18 cellular contexts compared by ENCODE assay signal in genomic region chr1:34828611-34829010, GRCh38. TPM values are rescaled to one million over a fixed set of nuclear protein-coding genes. Genes with fewer than 3 reads are reported as not detected.
DNase-seq lines count a peak whose midpoint lies in the region; TF ChIP-seq lines count a peak whose summit lies in the region.
"Had no signal": no experiment of that assay in that cellular context is flagged by ENCODE, and none has a peak within 500 bp of the region (broad histone marks: within the 10 kb centered on the region; RNA-seq: fewer than 3 reads in every experiment).

No MANE protein-coding gene starts in this region.

- POLR2A ChIA-PET in HEK293T (lab: Yijun Ruan, JAX) (no interaction called here), GM10248 (lab: Yijun Ruan, JAX) (no interaction called here)

- DNase-seq in ascending aorta (ENCODE audit: low spot score in 2 of 2) = peak in 1 of 2 donors; percentile 45
- peak; percentile 53 for DNase-seq in esophagus muscularis mucosa (ENCODE audit: extremely low spot score)
- DNase-seq in thyroid gland = no peak
- DNase-seq in HEK293T (ENCODE audit: extremely low spot score) = no peak
- DNase-seq in GM10248 (ENCODE audit: extremely low spot score) = no peak
- DNase-seq in H4 (ENCODE audit: low spot score) = no peak
- DNase-seq: ACHN; C1 segment of cervical spinal cord; Calu3; CD4-positive, alpha-beta T cell; DMS 273 treated with DMSO at 0.1 percent for 48 hours; DMS79; GOT3; HFFc6 had no signal

- 71% methylated on average over 2 of the region's 2 CpGs for WGBS in esophagus muscularis mucosa
- WGBS in thyroid gland, 2 donors = 46 to 50% methylated on average over 2 of the region's 2 CpGs

- H3K4me1 ChIP-seq in BLaER1 = peaks cover 26% of the 10 kb centered on the region
- H3K4me1 ChIP-seq in ascending aorta = peaks cover 6 to 30% of the 10 kb centered on the region in 2 donors
- H3K4me1 ChIP-seq in esophagus muscularis mucosa = peaks cover 4 to 14% (median 8%) of the 10 kb centered on the region in 4 donors
- H3K4me1 ChIP-seq in thyroid gland = peaks cover 12 to 73% of the 10 kb centered on the region in 2 donors
- H3K4me1 ChIP-seq: HAP-1 had no signal

- CTCF ChIA-PET in HEK293T (lab: Yijun Ruan, JAX) = no interaction called here
- CTCF ChIA-PET in GM10248 (lab: Yijun Ruan, JAX) = no interaction called here

- no peak overlapping the region for H3K4me3 ChIP-seq in BLaER1
- no peak overlapping the region for H3K4me3 ChIP-seq in ascending aorta
- no peak overlapping the region for H3K4me3 ChIP-seq in esophagus muscularis mucosa
- no peak overlapping the region for H3K4me3 ChIP-seq in thyroid gland (replicated peaks in 1 of 3)
- H3K4me3 ChIP-seq: HAP-1 had no signal

- TF ChIP-seq CTCF in ascending aorta (IDR thresholded peaks at IDR 0.05) = no peak
- TF ChIP-seq CTCF in esophagus muscularis mucosa (IDR thresholded peaks at IDR 0.05) = no peak
- TF ChIP-seq CTCF in thyroid gland (IDR thresholded peaks at IDR 0.05) = no peak
- no peak for TF ChIP-seq CTCF in GM10248 (IDR thresholded peaks at IDR 0.05; ENCODE audit: control extremely low read depth, extremely low read depth, low read depth, missing control alignments)

- no peak overlapping the region for H3K9ac ChIP-seq in BLaER1

- no peaks in the 10 kb centered on the region for H3K36me3 ChIP-seq in BLaER1
- no peaks in the 10 kb centered on the region for H3K36me3 ChIP-seq in ascending aorta
- H3K36me3 ChIP-seq in esophagus muscularis mucosa = peaks cover 0 to 6% (median 2%) of the 10 kb centered on the region in 4 donors
- no peaks in the 10 kb centered on the region for H3K36me3 ChIP-seq in thyroid gland
- H3K36me3 ChIP-seq: HAP-1 had no signal

- no peak overlapping the region for H3K27ac ChIP-seq in BLaER1
- peak overlapping the region; percentile 55 to 59 for H3K27ac ChIP-seq in ascending aorta
- H3K27ac ChIP-seq in esophagus muscularis mucosa (replicated peaks in 1 of 4) = no peak overlapping the region
- H3K27ac ChIP-seq in thyroid gland = peak overlapping the region; percentile 7 to 92 (median 13)

- intact Hi-C loops in ascending aorta (cut with DNase I) (no loop called here), esophagus muscularis mucosa (cut with DNase I) (no loop called here), thyroid gland (cut with DNase I) (no loop called here)

- H3K9me3 ChIP-seq in BLaER1 (no peaks in the 10 kb centered on the region), ascending aorta (no peaks in the 10 kb centered on the region), esophagus muscularis mucosa (peaks cover 0 to 4% (median 0%) of the 10 kb centered on the region in 4 donors), thyroid gland (no peaks in the 10 kb centered on the region)
- H3K9me3 ChIP-seq: HAP-1 had no signal

- no peaks in the 10 kb centered on the region for H4K20me1 ChIP-seq in BLaER1

- H3K4me2 ChIP-seq in BLaER1 = 0 out of 2 replicates have a peak overlapping the region, but pooled peaks have one; percentile 18

- TF ChIP-seq POLR2A in esophagus muscularis mucosa (IDR thresholded peaks at IDR 0.05; ENCODE audit: low read depth) = no peak
- no peak for TF ChIP-seq POLR2A in thyroid gland (IDR thresholded peaks at IDR 0.05)

- H3K27me3 ChIP-seq in BLaER1 = no peaks in the 10 kb centered on the region
- H3K27me3 ChIP-seq in ascending aorta = no peaks in the 10 kb centered on the region
- H3K27me3 ChIP-seq in esophagus muscularis mucosa = no peaks in the 10 kb centered on the region
- H3K27me3 ChIP-seq in thyroid gland = no peaks in the 10 kb centered on the region

- no peak for TF ChIP-seq EP300 in esophagus muscularis mucosa (IDR thresholded peaks at IDR 0.05)

TF ChIP-seq in HEK293T, 16 proteins besides CTCF, POLR2A, EP300 and RAD21:
- TF ChIP-seq ARNT (IDR thresholded peaks at IDR 0.05) (no peak), SP1 (IDR thresholded peaks at IDR 0.05) (no peak), LEF1 (IDR thresholded peaks at IDR 0.05; ENCODE audit: borderline replicate concordance) (no peak), ZNF384 (IDR thresholded peaks at IDR 0.05) (no peak), ELF4 (IDR thresholded peaks at IDR 0.05) (no peak), L3MBTL2 (conservative IDR thresholded peaks at IDR 0.05) (no peak), CTBP1 (IDR thresholded peaks at IDR 0.05; ENCODE audit: borderline replicate concordance) (no peak), BHLHE40 (IDR thresholded peaks at IDR 0.05; ENCODE audit: borderline replicate concordance) (no peak), HDGF (IDR thresholded peaks at IDR 0.05; ENCODE audit: borderline replicate concordance) (no peak), PKNOX1 (IDR thresholded peaks at IDR 0.05) (no peak), NFRKB (IDR thresholded peaks at IDR 0.05) (no peak), SUZ12 (IDR thresholded peaks at IDR 0.05) (no peak), FOXK2 (IDR thresholded peaks at IDR 0.05) (no peak), FOXA1 (IDR thresholded peaks at IDR 0.05) (no peak), FOXM1 (IDR thresholded peaks at IDR 0.05; ENCODE audit: borderline replicate concordance) (no peak), TARDBP (IDR thresholded peaks at IDR 0.05) (no peak)

RNA-seq across cellular contexts. Expression of gene SMIM12, which starts 30.9 kb away (rescaled TPM):
- total RNA-seq in ascending aorta (23.2 TPM), esophagus muscularis mucosa (10 to 100 TPM; 29.5 to 45.4 (median 39.0) TPM), thyroid gland (10 to 100 TPM; 26.5 to 32.8 (median 29.8) TPM)
- 29.8 and 34.9 TPM in 2 replicates for total RNA-seq in H4 (2014; rRNA removed; shearing (Covaris generic))

RNA-seq across cellular contexts. Expression of gene GJA4, which starts 35.8 kb away (rescaled TPM):
- 190 TPM for total RNA-seq in ascending aorta
- total RNA-seq in esophagus muscularis mucosa = 10 to 100 TPM in 3 of 4 donors, 1 to 10 TPM in 1; 5.8 to 41.0 (median 28.0) TPM
- total RNA-seq in thyroid gland = 10 to 100 TPM; 11.0 to 22.7 (median 18.8) TPM
- total RNA-seq in H4 (2014; rRNA removed; shearing (Covaris generic)) = not detected in 2 replicates
- total RNA-seq: A172; Calu3; CD4-positive, alpha-beta T cell; G401; HFFc6 had no signal

RNA-seq across cellular contexts. Expression of gene GJB3, which starts 47.6 kb away (rescaled TPM):
- not detected for total RNA-seq in ascending aorta
- total RNA-seq in esophagus muscularis mucosa = not detected
- under 1 TPM in 2 of 4 donors, not detected in 2; 0.49 to 0.54 TPM for total RNA-seq in thyroid gland
- not detected in 2 replicates for total RNA-seq in H4 (2014; rRNA removed; shearing (Covaris generic))
- total RNA-seq: CD4-positive, alpha-beta T cell; G401 had no signal

Comparison
In these comparisons a context has a peak if more than half of its experiments do, and no peak if none do; other contexts are left out.
1. H3K27ac ChIP-seq: peak in ascending aorta (2 of 2) and thyroid gland (3 of 3); none in BLaER1 (single experiment) and esophagus muscularis mucosa (0 of 4).